ENCODE assay signal across 1 cellular context in the genomic region with DNA sequence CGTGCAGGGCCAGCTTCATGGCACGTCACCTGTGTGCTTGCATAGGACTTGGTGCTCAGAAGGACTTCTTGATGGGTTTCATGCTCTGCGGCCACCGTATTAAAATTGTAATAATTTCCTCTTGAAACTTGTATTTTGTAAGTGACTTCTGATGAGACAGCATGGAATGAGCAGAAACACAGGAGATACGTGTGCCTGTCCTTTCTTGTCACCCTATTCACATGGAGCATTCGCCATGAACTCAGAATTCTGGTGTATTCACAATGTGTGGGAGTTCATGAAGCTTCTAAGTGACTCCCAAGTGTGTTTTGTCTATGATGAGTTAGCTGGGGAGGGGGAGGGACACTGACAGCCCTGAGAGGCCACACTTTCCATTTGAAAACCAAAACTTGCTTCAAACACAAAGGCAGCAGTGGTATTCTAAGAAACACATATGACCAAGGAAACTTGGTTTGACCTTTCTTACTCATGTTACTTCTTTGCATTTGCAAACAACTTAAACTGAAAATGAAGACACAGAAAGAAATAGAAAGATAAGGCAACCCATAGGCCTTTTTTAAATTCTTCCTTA.
TF ChIP-seq lines count a peak whose summit lies in the region.

No MANE protein-coding gene starts in this region.

TF ChIP-seq in GM12878, 131 proteins besides CTCF, POLR2A, EP300 and RAD21 (continued from another document and continues in another):
- TF ChIP-seq ZBTB11 (CRISPR knock-in tag; IDR thresholded peaks at IDR 0.05) (no peak), ZSCAN29 (IDR thresholded peaks at IDR 0.05) (no peak), TCF3 (IDR thresholded peaks at IDR 0.05; ENCODE audit: borderline replicate concordance, insufficient read depth, low read depth, low read length) (no peak), JUND (IDR thresholded peaks at IDR 0.05; ENCODE audit: low read depth, low read length) (no peak), MEF2B (IDR thresholded peaks at IDR 0.05; ENCODE audit: partially characterized antibody, poor library complexity, severe bottlenecking) (peak; percentile 71), ZNF687 (IDR thresholded peaks at IDR 0.05) (peak; percentile 92; the same call in 1 of the 2 replicates), HDAC6 (IDR thresholded peaks at IDR 0.05; ENCODE audit: unreplicated experiment) (no peak), GABPA (IDR thresholded peaks at IDR 0.05; ENCODE audit: low read depth) (no peak), CBFB (IDR thresholded peaks at IDR 0.05; ENCODE audit: low read depth) (no peak), FOXM1 (IDR thresholded peaks at IDR 0.05; ENCODE audit: low read depth, low read length) (peak; percentile 48; the same call in 1 of the 2 replicates), CBX3 (IDR thresholded peaks at IDR 0.05; ENCODE audit: borderline replicate concordance, low read depth) (no peak), PKNOX1 (IDR thresholded peaks at IDR 0.05) (peak; percentile 61), POLR2AphosphoS2 (IDR thresholded peaks at IDR 0.05; ENCODE audit: low read depth, low read length) (no peak), HCFC1 (IDR thresholded peaks at IDR 0.05; ENCODE audit: low read length) (no peak), MTA2 (IDR thresholded peaks at IDR 0.05; ENCODE audit: low read depth) (peak; percentile 65; the same call in 1 of the 2 replicates), RELA (IDR thresholded peaks at IDR 0.05; ENCODE audit: borderline replicate concordance, partially characterized antibody) (no peak), HDAC2 (IDR thresholded peaks at IDR 0.05) (no peak), TCF7 (IDR thresholded peaks at IDR 0.05; ENCODE audit: borderline replicate concordance) (0 out of 2 replicates have a peak, but pooled peaks have one; percentile 24), FOS (IDR thresholded peaks at IDR 0.05; ENCODE audit: borderline replicate concordance, extremely low read depth, insufficient read length) (no peak), SMAD5 (IDR thresholded peaks at IDR 0.05; ENCODE audit: low read depth) (no peak), MYC (IDR thresholded peaks at IDR 0.05; ENCODE audit: insufficient read depth, insufficient read length, insufficient replicate concordance, low read length, severe bottlenecking) (no peak), RBBP5 (conservative IDR thresholded peaks at IDR 0.05) (no peak), NRF1 (conservative IDR thresholded peaks at IDR 0.05; ENCODE audit: low read depth, low read length) (no peak), RUNX3 (IDR thresholded peaks at IDR 0.05; ENCODE audit: low read length) (peak; percentile 83), RAD51 (IDR thresholded peaks at IDR 0.05) (peak; percentile 16; the same call in 1 of the 2 replicates), JUNB (IDR thresholded peaks at IDR 0.05) (no peak), SMAD1 (IDR thresholded peaks at IDR 0.05; ENCODE audit: low read depth, partially characterized antibody) (no peak), YY1 (IDR thresholded peaks at IDR 0.05; ENCODE audit: low read depth, low read length) (0 out of 2 replicates have a peak, but pooled peaks have one; percentile 8), SIX5 (IDR thresholded peaks at IDR 0.05; ENCODE audit: low read depth, low read length, severe bottlenecking) (no peak), ESRRA (IDR thresholded peaks at IDR 0.05; ENCODE audit: low read length) (no peak), SREBF2 (IDR thresholded peaks at IDR 0.05; ENCODE audit: low read length) (no peak), IRF4 (IDR thresholded peaks at IDR 0.05; ENCODE audit: low read depth, low read length) (no peak), ZBTB33 (IDR thresholded peaks at IDR 0.05) (no peak), NR2C1 (IDR thresholded peaks at IDR 0.05) (peak; percentile 20; the same call in 1 of the 2 replicates), ZNF592 (IDR thresholded peaks at IDR 0.05) (peak; percentile 65)
- TF ChIP-seq, protein P1, sequence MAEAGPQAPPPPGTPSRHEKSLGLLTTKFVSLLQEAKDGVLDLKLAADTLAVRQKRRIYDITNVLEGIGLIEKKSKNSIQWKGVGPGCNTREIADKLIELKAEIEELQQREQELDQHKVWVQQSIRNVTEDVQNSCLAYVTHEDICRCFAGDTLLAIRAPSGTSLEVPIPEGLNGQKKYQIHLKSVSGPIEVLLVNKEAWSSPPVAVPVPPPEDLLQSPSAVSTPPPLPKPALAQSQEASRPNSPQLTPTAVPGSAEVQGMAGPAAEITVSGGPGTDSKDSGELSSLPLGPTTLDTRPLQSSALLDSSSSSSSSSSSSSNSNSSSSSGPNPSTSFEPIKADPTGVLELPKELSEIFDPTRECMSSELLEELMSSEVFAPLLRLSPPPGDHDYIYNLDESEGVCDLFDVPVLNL (IDR thresholded peaks at IDR 0.05; ENCODE audit: low read depth, low read length), result no peak
- TF ChIP-seq, protein P2, sequence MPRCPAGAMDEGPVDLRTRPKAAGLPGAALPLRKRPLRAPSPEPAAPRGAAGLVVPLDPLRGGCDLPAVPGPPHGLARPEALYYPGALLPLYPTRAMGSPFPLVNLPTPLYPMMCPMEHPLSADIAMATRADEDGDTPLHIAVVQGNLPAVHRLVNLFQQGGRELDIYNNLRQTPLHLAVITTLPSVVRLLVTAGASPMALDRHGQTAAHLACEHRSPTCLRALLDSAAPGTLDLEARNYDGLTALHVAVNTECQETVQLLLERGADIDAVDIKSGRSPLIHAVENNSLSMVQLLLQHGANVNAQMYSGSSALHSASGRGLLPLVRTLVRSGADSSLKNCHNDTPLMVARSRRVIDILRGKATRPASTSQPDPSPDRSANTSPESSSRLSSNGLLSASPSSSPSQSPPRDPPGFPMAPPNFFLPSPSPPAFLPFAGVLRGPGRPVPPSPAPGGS (IDR thresholded peaks at IDR 0.05; ENCODE audit: borderline replicate concordance, insufficient read depth, low read depth, low read length, poor library complexity, severe bottlenecking), result peak; percentile 16
- TF ChIP-seq, protein P3, sequence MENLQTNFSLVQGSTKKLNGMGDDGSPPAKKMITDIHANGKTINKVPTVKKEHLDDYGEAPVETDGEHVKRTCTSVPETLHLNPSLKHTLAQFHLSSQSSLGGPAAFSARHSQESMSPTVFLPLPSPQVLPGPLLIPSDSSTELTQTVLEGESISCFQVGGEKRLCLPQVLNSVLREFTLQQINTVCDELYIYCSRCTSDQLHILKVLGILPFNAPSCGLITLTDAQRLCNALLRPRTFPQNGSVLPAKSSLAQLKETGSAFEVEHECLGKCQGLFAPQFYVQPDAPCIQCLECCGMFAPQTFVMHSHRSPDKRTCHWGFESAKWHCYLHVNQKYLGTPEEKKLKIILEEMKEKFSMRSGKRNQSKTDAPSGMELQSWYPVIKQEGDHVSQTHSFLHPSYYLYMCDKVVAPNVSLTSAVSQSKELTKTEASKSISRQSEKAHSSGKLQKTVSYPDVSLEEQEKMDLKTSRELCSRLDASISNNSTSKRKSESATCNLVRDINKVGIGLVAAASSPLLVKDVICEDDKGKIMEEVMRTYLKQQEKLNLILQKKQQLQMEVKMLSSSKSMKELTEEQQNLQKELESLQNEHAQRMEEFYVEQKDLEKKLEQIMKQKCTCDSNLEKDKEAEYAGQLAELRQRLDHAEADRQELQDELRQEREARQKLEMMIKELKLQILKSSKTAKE (IDR thresholded peaks at IDR 0.05; ENCODE audit: low read depth, poor library complexity, severe bottlenecking), result peak; percentile 74
